11 cellular contexts compared by ENCODE assay signal in the genomic region with DNA sequence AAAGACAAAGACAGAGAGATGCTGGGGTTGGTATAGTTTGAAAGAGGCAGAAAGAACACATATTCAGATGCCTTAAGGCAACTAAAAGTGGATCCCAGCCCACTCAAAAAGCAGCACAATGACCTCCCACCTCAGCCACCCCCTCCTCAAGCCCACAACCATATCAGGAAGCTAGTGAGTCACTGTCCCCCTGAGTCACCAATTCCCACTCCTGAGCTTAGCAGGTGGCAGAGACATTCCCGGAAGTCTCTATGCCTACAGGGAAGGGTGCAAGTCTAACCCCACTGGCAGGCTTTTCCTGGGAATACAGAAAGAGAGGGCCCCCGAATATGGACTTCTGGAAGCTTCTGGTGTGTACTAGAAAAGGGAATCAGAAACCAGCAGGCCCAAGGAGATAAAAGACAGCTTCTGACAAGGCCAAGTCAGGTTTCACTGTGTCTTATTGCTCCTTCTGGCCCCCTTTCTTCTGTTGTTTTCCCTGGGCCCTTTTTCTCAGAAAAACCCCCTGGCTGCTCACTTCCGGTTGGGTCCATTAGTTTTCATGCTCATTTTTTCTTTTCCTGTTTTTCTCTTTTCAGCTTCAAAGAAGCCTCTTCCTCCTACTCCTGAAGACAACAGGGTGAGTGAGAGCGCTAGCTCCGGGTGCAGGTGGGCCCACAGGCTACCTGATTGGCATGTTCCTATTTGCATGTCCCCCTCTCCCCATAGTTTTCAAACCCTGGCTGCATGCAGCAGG. TPM values are rescaled to one million over a fixed set of nuclear protein-coding genes. Genes with fewer than 3 reads are reported as not detected.
DNase-seq lines count a peak whose midpoint lies in the region; ATAC-seq lines count a peak whose summit lies in the region.
"Had no signal": no experiment of that assay in that cellular context is flagged by ENCODE, and none has a peak within 500 bp of the region (broad histone marks: within the 10 kb centered on the region; RNA-seq: fewer than 3 reads in every experiment).

No MANE protein-coding gene starts in this region.

- H2BK15ac ChIP-seq in mesendoderm (replicated peaks; ENCODE audit: low read depth) = no peak overlapping the region

- H3K27ac Mint-ChIP-seq in stimulated activated naive CD8-positive, alpha-beta T cell treated with anti-CD3 and anti-CD28 coated beads, Interleukin-15, amount 100 ng/mL, for 72 hours = peak overlapping the region; percentile 65 to 92

- H3K9ac ChIP-seq in mesendoderm (ENCODE audit: low read length) = no peak overlapping the region

- H3K27me3 ChIP-seq in mesendoderm (ENCODE audit: insufficient read depth, low read length, poor library complexity) = no peaks in the 10 kb centered on the region

- H3K36me3 Mint-ChIP-seq in activated T-cell treated with anti-CD3 and anti-CD28 coated beads, Interleukin-2, amount 50 U/mL, for 4 hours (ENCODE audit: insufficient read depth) = peaks cover 88% of the 10 kb centered on the region

- H2BK120ac ChIP-seq in mesendoderm (ENCODE audit: low read depth, low read length) = no peak overlapping the region

- no peak overlapping the region for H3K23ac ChIP-seq in mesendoderm (ENCODE audit: low read length)

- no peaks in the 10 kb centered on the region for H3K27me3 Mint-ChIP-seq in activated T-cell treated with anti-CD3 and anti-CD28 coated beads, Interleukin-2, amount 50 U/mL, for 4 hours (ENCODE audit: low read depth)
- H3K27me3 Mint-ChIP-seq in stimulated activated naive CD8-positive, alpha-beta T cell treated with anti-CD3 and anti-CD28 coated beads, Interleukin-15, amount 100 ng/mL, for 72 hours = no peaks in the 10 kb centered on the region

- H3K18ac ChIP-seq in mesendoderm (ENCODE audit: low read length) = no peak overlapping the region

- DNase-seq in activated gamma-delta T cell treated with Interleukin-2 at 50 U/mL for 16 hours = peak; percentile 23
- no peak for DNase-seq in activated gamma-delta T cell (lab: John Stamatoyannopoulos, UW)
- DNase-seq in activated T-cell treated with anti-CD3 and anti-CD28 coated beads, Interleukin-2, amount 50 U/mL, for 4 hours = peak; percentile 74
- peak; percentile 19 for DNase-seq in mesendoderm
- peak in 1 of 2 donors; percentile 45 for DNase-seq in stimulated activated naive CD8-positive, alpha-beta T cell treated with anti-CD3 and anti-CD28 coated beads, Interleukin-15, amount 100 ng/mL, for 72 hours
- DNase-seq in hippocampal formation (lab: John Stamatoyannopoulos, UW) = no peak
- DNase-seq in NCI-H1436 (lab: John Stamatoyannopoulos, UW) = no peak

- no peaks in the 10 kb centered on the region for H3K36me3 ChIP-seq in mesendoderm (ENCODE audit: control insufficient read depth, insufficient read depth, low read length)

- H3K4ac ChIP-seq in mesendoderm (ENCODE audit: low read depth, low read length) = no peak overlapping the region

- no peak overlapping the region for H4K8ac ChIP-seq in mesendoderm (ENCODE audit: low read depth, low read length)

- no peak overlapping the region for H2AK5ac ChIP-seq in mesendoderm (ENCODE audit: low read length)

- H3K56ac ChIP-seq in mesendoderm (ENCODE audit: low read length) = no peak overlapping the region

- H3K4me3 Mint-ChIP-seq in activated T-cell treated with anti-CD3 and anti-CD28 coated beads, Interleukin-2, amount 50 U/mL, for 4 hours = peak overlapping the region; percentile 53
- H3K4me3 Mint-ChIP-seq in stimulated activated naive CD8-positive, alpha-beta T cell treated with anti-CD3 and anti-CD28 coated beads, Interleukin-15, amount 100 ng/mL, for 72 hours = peak overlapping the region; percentile 62 to 70

- peak; percentile 5 to 6 for ATAC-seq in activated T-cell treated with anti-CD3 and anti-CD28 coated beads, Interleukin-2, amount 50 U/mL, for 4 hours
- no peak for ATAC-seq in stimulated activated naive CD8-positive, alpha-beta T cell treated with anti-CD3 and anti-CD28 coated beads, Interleukin-15, amount 100 ng/mL, for 72 hours
- ATAC-seq in HG03342 (IDR thresholded peaks at IDR 0.05; ENCODE audit: unreplicated experiment) = no peak
- ATAC-seq: A549 had no signal

- H3K9me3 Mint-ChIP-seq in activated T-cell treated with anti-CD3 and anti-CD28 coated beads, Interleukin-2, amount 50 U/mL, for 4 hours = no peaks in the 10 kb centered on the region
- no peaks in the 10 kb centered on the region for H3K9me3 Mint-ChIP-seq in stimulated activated naive CD8-positive, alpha-beta T cell treated with anti-CD3 and anti-CD28 coated beads, Interleukin-15, amount 100 ng/mL, for 72 hours

- no peaks in the 10 kb centered on the region for H3K79me2 ChIP-seq in mesendoderm (ENCODE audit: control insufficient read depth, insufficient read depth, low read length)

- H3K4me2 ChIP-seq in mesendoderm (ENCODE audit: low read length) = no peak overlapping the region
- H3K4me2 ChIP-seq: A549 had no signal

- H3K4me1 ChIP-seq in mesendoderm (ENCODE audit: control insufficient read depth, low read depth, low read length) = no peaks in the 10 kb centered on the region
- H3K4me1 ChIP-seq: A549 had no signal

- H3K79me1 ChIP-seq in mesendoderm (ENCODE audit: low read length) = no peaks in the 10 kb centered on the region

- H3K4me3 ChIP-seq in mesendoderm (ENCODE audit: low read length) = no peak overlapping the region
- H3K4me3 ChIP-seq: A549 had no signal

- H2BK5ac ChIP-seq in mesendoderm (ENCODE audit: low read length) = no peak overlapping the region

- H3K4me1 Mint-ChIP-seq in activated T-cell treated with anti-CD3 and anti-CD28 coated beads, Interleukin-2, amount 50 U/mL, for 4 hours (ENCODE audit: low read depth) = peaks cover 95% of the 10 kb centered on the region
- H3K4me1 Mint-ChIP-seq in stimulated activated naive CD8-positive, alpha-beta T cell treated with anti-CD3 and anti-CD28 coated beads, Interleukin-15, amount 100 ng/mL, for 72 hours = peaks cover 97% of the 10 kb centered on the region

- no peak overlapping the region for H4K5ac ChIP-seq in mesendoderm (ENCODE audit: low read length)

- WGBS in mesendoderm (ENCODE audit: extremely low coverage, insufficient coverage, low lambda C conversion rate) = no CpG with 5 or more reads among the region's 5 CpGs

- H3K27ac ChIP-seq in mesendoderm (ENCODE audit: low read depth, low read length) = no peak overlapping the region
- H3K27ac ChIP-seq: A549 had no signal

RNA-seq across cellular contexts. Expression of a gene that starts 36.8 kb away (rescaled TPM):
- 100 to 1,000 TPM; 227 to 260 (median 249) TPM for total RNA-seq in activated T-cell treated with anti-CD3 and anti-CD28 coated beads, Interleukin-2, amount 50 U/mL, for 4 hours
- polyA plus RNA-seq in mesendoderm (2013, experiment 1 of 2) = 0.15 TPM
- 0.14 TPM for polyA plus RNA-seq in mesendoderm (2013, experiment 2 of 2)
- total RNA-seq: osteocyte had no signal
- polyA plus RNA-seq: A549 had no signal

RNA-seq across cellular contexts. Expression of a gene that starts 48.5 kb away (rescaled TPM):
- 100 to 1,000 TPM; 160 to 191 (median 175) TPM for total RNA-seq in activated T-cell treated with anti-CD3 and anti-CD28 coated beads, Interleukin-2, amount 50 U/mL, for 4 hours
- 37.7 TPM for polyA plus RNA-seq in mesendoderm (2013, experiment 1 of 2)
- 37.3 TPM for polyA plus RNA-seq in mesendoderm (2013, experiment 2 of 2)

RNA-seq across cellular contexts. Expression of a gene that starts 51.4 kb away (rescaled TPM):
- total RNA-seq in activated T-cell treated with anti-CD3 and anti-CD28 coated beads, Interleukin-2, amount 50 U/mL, for 4 hours = under 1 TPM; 0.18 to 0.25 (median 0.22) TPM
- not detected for polyA plus RNA-seq in mesendoderm (2013, experiment 1 of 2)
- not detected for polyA plus RNA-seq in mesendoderm (2013, experiment 2 of 2)
- total RNA-seq: H4, osteocyte had no signal
- polyA plus RNA-seq: A549 had no signal

Comparison
In these comparisons a context has a peak if more than half of its experiments do, and no peak if none do; other contexts are left out.
1. DNase-seq: peak in activated gamma-delta T cell treated with Interleukin-2 at 50 U/mL for 16 hours (single experiment), activated T-cell treated with anti-CD3 and anti-CD28 coated beads, Interleukin-2, amount 50 U/mL, for 4 hours (single experiment) and mesendoderm (single experiment); none in activated gamma-delta T cell (single experiment), hippocampal formation (0 of 2) and NCI-H1436 (single experiment).
2. ATAC-seq: peak in activated T-cell treated with anti-CD3 and anti-CD28 coated beads, Interleukin-2, amount 50 U/mL, for 4 hours (2 of 2); none in stimulated activated naive CD8-positive, alpha-beta T cell treated with anti-CD3 and anti-CD28 coated beads, Interleukin-15, amount 100 ng/mL, for 72 hours (single experiment) and HG03342 (single experiment).